9 cellular contexts compared by ENCODE assay signal in the genomic region with DNA sequence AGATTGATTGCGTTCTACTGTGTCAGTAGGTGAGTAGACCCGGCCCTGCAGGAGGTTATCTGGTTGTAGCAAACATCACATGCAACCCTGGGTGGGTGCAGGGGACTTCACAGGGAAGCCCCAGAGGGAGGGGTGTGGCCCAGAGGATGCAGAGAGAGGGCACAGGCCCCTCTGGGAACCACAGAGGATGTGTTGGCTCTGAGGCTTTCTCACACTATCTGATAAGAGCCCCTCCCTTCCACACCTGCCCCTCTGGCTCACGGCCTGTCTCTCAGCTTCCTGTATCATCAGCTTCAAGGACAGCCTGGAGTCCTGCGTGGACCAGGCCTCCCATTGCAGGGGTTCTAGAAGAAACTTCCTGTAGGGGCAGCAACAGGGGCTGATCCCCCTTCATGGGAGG.
A peak's percentile ranks its signal among the peaks of the same experiment; 100 is the strongest.
DNase-seq lines count a peak whose midpoint lies in the region; ATAC-seq and TF ChIP-seq lines count a peak whose summit lies in the region.
"Had no signal": no experiment of that assay in that cellular context is flagged by ENCODE, and none has a peak within 500 bp of the region (broad histone marks: within the 10 kb centered on the region; RNA-seq: fewer than 3 reads in every experiment).

No MANE protein-coding gene starts in this region.

- H3K27ac ChIP-seq in transverse colon = no peak overlapping the region

- TF ChIP-seq EP300 in transverse colon (IDR thresholded peaks at IDR 0.05; ENCODE audit: low read depth) = no peak

- H3K27me3 Mint-ChIP-seq in activated CD4-positive, alpha-beta T cell treated with anti-CD3 and anti-CD28 coated beads for 36 hours = no peaks in the 10 kb centered on the region
- no peaks in the 10 kb centered on the region for H3K27me3 Mint-ChIP-seq in naive B cell
- H3K27me3 Mint-ChIP-seq in endothelial cell (ENCODE audit: unreplicated experiment) = peaks cover 10% of the 10 kb centered on the region
- H3K27me3 Mint-ChIP-seq in type B pancreatic cell = no peaks in the 10 kb centered on the region

- DNase-seq in GM10266 (ENCODE audit: extremely low spot score) = peak; percentile 39
- peak; percentile 72 for DNase-seq in activated CD4-positive, alpha-beta T cell treated with anti-CD3 and anti-CD28 coated beads for 36 hours
- peak; percentile 87 for DNase-seq in naive B cell
- no peak for DNase-seq in T1000 (lab: John Stamatoyannopoulos, UW)
- DNase-seq in endothelial cell (ENCODE audit: low spot score) = no peak
- DNase-seq in type B pancreatic cell (ENCODE audit: extremely low spot score, unreplicated experiment) = no peak
- no peak for DNase-seq in transverse colon

- TF ChIP-seq CTCF in GM10266 (IDR thresholded peaks at IDR 0.05; ENCODE audit: control insufficient read depth, insufficient read depth, low read depth, missing control alignments) = no peak
- no peak for TF ChIP-seq CTCF in endothelial cell (IDR thresholded peaks at IDR 0.05; ENCODE audit: unreplicated experiment)
- TF ChIP-seq CTCF in type B pancreatic cell (conservative IDR thresholded peaks at IDR 0.05) = no peak
- TF ChIP-seq CTCF in transverse colon (IDR thresholded peaks at IDR 0.05) = no peak

- in situ Hi-C loops in transverse colon (cut with MboI; ENCODE audit: low pct_ligation_motif_present in 1 of 4, low pct_unique_long_range_greater_than_20kb in 1 of 4, low sequenced_read_pairs in 3 of 4) = no loop called here

- H3K4me1 Mint-ChIP-seq in activated CD4-positive, alpha-beta T cell treated with anti-CD3 and anti-CD28 coated beads for 36 hours = peaks cover 35% of the 10 kb centered on the region
- H3K4me1 Mint-ChIP-seq in naive B cell (peaks cover 48 to 57% (median 54%) of the 10 kb centered on the region in 3 donors), endothelial cell (ENCODE audit: unreplicated experiment) (no peaks in the 10 kb centered on the region), type B pancreatic cell (ENCODE audit: unreplicated experiment) (no peaks in the 10 kb centered on the region)
- H3K4me1 Mint-ChIP-seq: brain had no signal

- H3K9me3 ChIP-seq in transverse colon = no peaks in the 10 kb centered on the region

- 52% methylated on average over 4 of the region's 4 CpGs; no CpG with 5 or more reads in 1 of the 2 donors for WGBS in transverse colon (ENCODE audit: low coverage in 1 of 2), 2 donors

- no peaks in the 10 kb centered on the region for H3K36me3 ChIP-seq in transverse colon

- H3K27me3 ChIP-seq in transverse colon = no peaks in the 10 kb centered on the region

- no peak for TF ChIP-seq POLR2A in transverse colon (IDR thresholded peaks at IDR 0.05)

- H3K9me3 Mint-ChIP-seq in activated CD4-positive, alpha-beta T cell treated with anti-CD3 and anti-CD28 coated beads for 36 hours (ENCODE audit: low read depth) = no peaks in the 10 kb centered on the region
- H3K9me3 Mint-ChIP-seq in naive B cell (peaks cover 0 to 3% (median 0%) of the 10 kb centered on the region in 7 donors), endothelial cell (ENCODE audit: unreplicated experiment) (no peaks in the 10 kb centered on the region), type B pancreatic cell (peaks cover 3% of the 10 kb centered on the region)

- POLR2A ChIA-PET in activated CD4-positive, alpha-beta T cell treated with anti-CD3 and anti-CD28 coated beads for 36 hours (lab: Charles Lee) = no interaction called here

- intact Hi-C loops in activated CD4-positive, alpha-beta T cell treated with anti-CD3 and anti-CD28 coated beads for 36 hours (cut with DNase I, micrococcal nuclease) = loop anchor here (2.0 to 5.0 kb wide), 2 partner anchors 35 to 37 kb away; no protein-coding TSS in a partner anchor
- intact Hi-C loops in transverse colon (cut with DNase I; ENCODE audit: low total_unique reads) = no loop called here

- peak overlapping the region; percentile 80 for H3K27ac Mint-ChIP-seq in activated CD4-positive, alpha-beta T cell treated with anti-CD3 and anti-CD28 coated beads for 36 hours
- peak overlapping the region; percentile 88 to 99 (median 96) for H3K27ac Mint-ChIP-seq in naive B cell
- no peak overlapping the region for H3K27ac Mint-ChIP-seq in endothelial cell (ENCODE audit: unreplicated experiment)
- no peak overlapping the region for H3K27ac Mint-ChIP-seq in type B pancreatic cell
- H3K27ac Mint-ChIP-seq: brain had no signal

- peaks cover 9% of the 10 kb centered on the region for H3K36me3 Mint-ChIP-seq in activated CD4-positive, alpha-beta T cell treated with anti-CD3 and anti-CD28 coated beads for 36 hours (ENCODE audit: low read depth)
- peaks cover 3 to 7% of the 10 kb centered on the region in 2 donors for H3K36me3 Mint-ChIP-seq in naive B cell
- H3K36me3 Mint-ChIP-seq in endothelial cell (ENCODE audit: low read depth, unreplicated experiment) = peaks cover 6% of the 10 kb centered on the region
- H3K36me3 Mint-ChIP-seq in type B pancreatic cell = peaks cover 5% of the 10 kb centered on the region

- H3K4me3 ChIP-seq in transverse colon = no peak overlapping the region

- ATAC-seq in HG02642 (IDR thresholded peaks at IDR 0.05; ENCODE audit: poor library complexity, unreplicated experiment) (peak; percentile 82), naive B cell (ENCODE audit: low read depth in 2 of 2) (peak; percentile 94 to 96)
- ATAC-seq in activated CD4-positive, alpha-beta T cell treated with anti-CD3 and anti-CD28 coated beads for 36 hours = peak; percentile 91

- H3K4me3 Mint-ChIP-seq in activated CD4-positive, alpha-beta T cell treated with anti-CD3 and anti-CD28 coated beads for 36 hours = no peak overlapping the region
- H3K4me3 Mint-ChIP-seq in naive B cell = peak overlapping the region; percentile 47 to 93 (median 79)
- H3K4me3 Mint-ChIP-seq in endothelial cell (ENCODE audit: unreplicated experiment) = no peak overlapping the region
- H3K4me3 Mint-ChIP-seq in type B pancreatic cell = no peak overlapping the region
- H3K4me3 Mint-ChIP-seq: brain had no signal

- H3K4me1 ChIP-seq in transverse colon = peaks cover under 1 to 16% (median 9%) of the 10 kb centered on the region in 4 donors

- CTCF ChIA-PET in activated CD4-positive, alpha-beta T cell treated with anti-CD3 and anti-CD28 coated beads for 36 hours (lab: Charles Lee) = interaction anchor here (0.7 to 3.3 kb wide), 6 partner anchors 12 to 66 kb away, joined by 3 to 15 read pairs (median 4); no protein-coding TSS in a partner anchor

Comparison
In these comparisons a context has a peak if more than half of its experiments do, and no peak if none do; other contexts are left out.
1. DNase-seq: peak in GM10266 (single experiment), activated CD4-positive, alpha-beta T cell treated with anti-CD3 and anti-CD28 coated beads for 36 hours (single experiment) and naive B cell (single experiment); none in T1000 (single experiment), endothelial cell (single experiment), type B pancreatic cell (single experiment) and transverse colon (single experiment).
2. H3K27ac Mint-ChIP-seq: peak in activated CD4-positive, alpha-beta T cell treated with anti-CD3 and anti-CD28 coated beads for 36 hours (single experiment) and naive B cell (6 of 6); none in endothelial cell (single experiment) and type B pancreatic cell (single experiment).
3. H3K4me3 Mint-ChIP-seq: peak in naive B cell (8 of 8); none in activated CD4-positive, alpha-beta T cell treated with anti-CD3 and anti-CD28 coated beads for 36 hours (single experiment), endothelial cell (single experiment) and type B pancreatic cell (single experiment).
4. Peak in every context shown above with its lines, with median percentiles within 50 percentile points of each other: ATAC-seq.